Comparison of ENCODE assay signal across 1 cellular context in genomic region chr16:88560722-88561484, GRCh38.
TF ChIP-seq lines count a peak whose summit lies in the region.

No MANE protein-coding gene starts in this region.

TF ChIP-seq in HepG2, 621 proteins besides CTCF, POLR2A, EP300 and RAD21 (continued from another document and continues in another):
- TF ChIP-seq ATF2 (CRISPR knock-in tag; IDR thresholded peaks at IDR 0.05) (peak; percentile 98), ZNF740 (CRISPR knock-in tag; IDR thresholded peaks at IDR 0.05) (peak; percentile 94), CENPT (CRISPR knock-in tag; IDR thresholded peaks at IDR 0.05; ENCODE audit: low read depth) (peak; percentile 98), ZNF3 (CRISPR knock-in tag; IDR thresholded peaks at IDR 0.05) (peak; percentile 96), MXD4 (CRISPR knock-in tag; IDR thresholded peaks at IDR 0.05) (peak; percentile 98), ZXDC (CRISPR knock-in tag; IDR thresholded peaks at IDR 0.05) (peak; percentile 97), HOXA5 (CRISPR knock-in tag; IDR thresholded peaks at IDR 0.05) (peak; percentile 100), ZNF17 (CRISPR knock-in tag; IDR thresholded peaks at IDR 0.05) (peak; percentile 96), NFKBIZ (CRISPR knock-in tag; IDR thresholded peaks at IDR 0.05) (peak; percentile 99), POGK (CRISPR knock-in tag; conservative IDR thresholded peaks at IDR 0.05) (0 out of 2 replicates have a peak, but pooled peaks have one; percentile 58), ZNF547 (CRISPR knock-in tag; IDR thresholded peaks at IDR 0.05) (peak; percentile 97), ELF4 (CRISPR knock-in tag; IDR thresholded peaks at IDR 0.05; ENCODE audit: borderline replicate concordance) (peak; percentile 88), THAP8 (CRISPR knock-in tag; IDR thresholded peaks at IDR 0.05; ENCODE audit: borderline replicate concordance) (peak; percentile 98), ZC3H4 (CRISPR knock-in tag; IDR thresholded peaks at IDR 0.05; ENCODE audit: borderline replicate concordance) (peak; percentile 99), FOXJ3 (CRISPR knock-in tag; IDR thresholded peaks at IDR 0.05; ENCODE audit: borderline replicate concordance) (peak; percentile 62; the same call in 1 of the 2 replicates), FOXM1 (CRISPR knock-in tag; IDR thresholded peaks at IDR 0.05) (peak; percentile 98), TFAP4 (IDR thresholded peaks at IDR 0.05; ENCODE audit: borderline replicate concordance, low read depth) (no peak), FOSL1 (CRISPR knock-in tag; IDR thresholded peaks at IDR 0.05; ENCODE audit: borderline replicate concordance) (peak; percentile 90), ZSCAN25 (CRISPR knock-in tag; IDR thresholded peaks at IDR 0.05) (peak; percentile 94), MYPOP (CRISPR knock-in tag; IDR thresholded peaks at IDR 0.05) (peak; percentile 80; the same call in 1 of the 2 replicates), SMARCC2 (IDR thresholded peaks at IDR 0.05) (no peak), ZNF605 (CRISPR knock-in tag; IDR thresholded peaks at IDR 0.05) (peak; percentile 90; the same call in 1 of the 2 replicates), ZFAT (CRISPR knock-in tag; conservative IDR thresholded peaks at IDR 0.05) (peak; percentile 95), ZNF615 (CRISPR knock-in tag; IDR thresholded peaks at IDR 0.05; ENCODE audit: borderline replicate concordance) (peak; percentile 99), ZNF468 (CRISPR knock-in tag; IDR thresholded peaks at IDR 0.05) (peak; percentile 99), ZSCAN29 (CRISPR knock-in tag; conservative IDR thresholded peaks at IDR 0.05) (peak; percentile 86; the same call in 1 of the 2 replicates), TSC22D2 (CRISPR knock-in tag; IDR thresholded peaks at IDR 0.05; ENCODE audit: borderline replicate concordance) (peak; percentile 100), ZNF276 (CRISPR knock-in tag; IDR thresholded peaks at IDR 0.05; ENCODE audit: low read depth) (peak; percentile 97), ZNF773 (CRISPR knock-in tag; IDR thresholded peaks at IDR 0.05; ENCODE audit: borderline replicate concordance) (peak; percentile 100), ZNF530 (CRISPR knock-in tag; IDR thresholded peaks at IDR 0.05; ENCODE audit: low read depth) (peak; percentile 98), SOX6 (IDR thresholded peaks at IDR 0.05) (no peak), SOX6 (CRISPR knock-in tag; IDR thresholded peaks at IDR 0.05) (no peak), ZNF710 (CRISPR knock-in tag; IDR thresholded peaks at IDR 0.05; ENCODE audit: borderline replicate concordance) (peak; percentile 85), ARID5B (CRISPR knock-in tag; IDR thresholded peaks at IDR 0.05) (peak; percentile 93), ZNF619 (CRISPR knock-in tag; IDR thresholded peaks at IDR 0.05) (no peak), FOXA3 (CRISPR knock-in tag; IDR thresholded peaks at IDR 0.05) (peak; percentile 83), TBL1XR1 (IDR thresholded peaks at IDR 0.05; ENCODE audit: borderline replicate concordance, low read length, partially characterized antibody) (no peak), GRHL1 (CRISPR knock-in tag; conservative IDR thresholded peaks at IDR 0.05) (no peak; the same call in 1 of the 2 replicates), KDM2A (CRISPR knock-in tag; IDR thresholded peaks at IDR 0.05; ENCODE audit: borderline replicate concordance, low read depth) (peak; percentile 96), ZNF451 (CRISPR knock-in tag; IDR thresholded peaks at IDR 0.05) (peak; percentile 91), DDIT3 (CRISPR knock-in tag; IDR thresholded peaks at IDR 0.05) (peak; percentile 95), RXRA (CRISPR knock-in tag; IDR thresholded peaks at IDR 0.05) (peak; percentile 76; the same call in 1 of the 2 replicates), SKI (IDR thresholded peaks at IDR 0.05; ENCODE audit: partially characterized antibody) (no peak), ZNF768 (CRISPR knock-in tag; IDR thresholded peaks at IDR 0.05) (peak; percentile 83; the same call in 1 of the 2 replicates)
